In the genomic region with DNA sequence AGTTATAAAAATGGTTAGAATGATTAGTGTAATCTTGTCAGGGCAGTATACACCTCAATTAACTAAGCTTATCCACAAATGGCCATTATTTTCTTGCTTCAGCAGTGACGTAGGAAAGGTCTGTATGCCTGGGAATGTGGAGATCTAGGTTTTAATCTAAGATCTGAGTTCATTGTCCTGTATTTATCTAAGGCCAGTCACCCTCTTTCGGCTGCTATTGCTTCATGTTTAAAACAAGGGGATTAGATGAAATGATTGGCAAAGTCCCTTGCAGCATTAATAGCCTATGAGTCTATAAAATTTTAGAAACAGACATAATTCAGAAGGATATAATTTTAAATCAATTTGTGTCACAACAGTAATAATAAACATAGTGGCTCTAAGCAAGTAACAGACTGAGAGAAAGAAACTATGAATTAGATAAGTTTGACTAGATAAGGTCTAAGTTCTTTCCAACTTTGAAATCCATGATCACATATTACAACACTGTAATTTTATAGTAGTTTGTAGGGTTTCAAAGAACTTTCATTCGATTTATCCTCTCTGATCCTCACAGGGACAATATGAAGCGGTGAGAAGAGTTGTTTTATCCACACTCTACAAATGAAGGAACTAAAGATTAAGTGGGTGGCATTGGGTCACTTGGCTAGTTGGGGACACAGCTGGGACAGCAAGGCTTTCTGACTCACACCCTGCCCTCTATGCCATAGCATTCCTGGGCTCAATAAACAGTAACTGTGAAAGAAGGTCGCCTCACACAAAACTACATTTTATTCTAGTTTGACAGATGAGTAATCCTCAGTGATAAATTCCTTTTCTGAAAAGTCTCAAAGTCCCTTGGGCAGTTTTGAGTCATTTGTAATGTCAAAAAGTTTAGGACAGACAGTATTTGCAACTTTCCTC, we compare ENCODE assay signal across 9 cellular contexts.
A peak's percentile ranks its signal among the peaks of the same experiment; 100 is the strongest.
DNase-seq lines count a peak whose midpoint lies in the region; ATAC-seq and TF ChIP-seq lines count a peak whose summit lies in the region.
"Had no signal": no experiment of that assay in that cellular context is flagged by ENCODE, and none has a peak within 500 bp of the region (broad histone marks: within the 10 kb centered on the region; RNA-seq: fewer than 3 reads in every experiment).

No MANE protein-coding gene starts in this region.

- no peaks in the 10 kb centered on the region for H3K9me3 Mint-ChIP-seq in endodermal cell
- H3K9me3 Mint-ChIP-seq: naive B cell had no signal

- in situ Hi-C loops in KBM-7 (cut with MboI; ENCODE audit: low pct_unique_long_range_greater_than_20kb, low sequenced_read_pairs) = no loop called here

- H3K27ac ChIP-seq in endodermal cell (ENCODE audit: low read depth, low read length) (no peak overlapping the region), neuronal stem cell (replicated peaks; ENCODE audit: low read length) (peak overlapping the region; percentile 4)

- no peak for TF ChIP-seq CTCF in endodermal cell (conservative IDR thresholded peaks at IDR 0.05)

- peak overlapping the region; percentile 69 for H2AFZ ChIP-seq in neuronal stem cell (ENCODE audit: low read length)

- no peaks in the 10 kb centered on the region for H3K27me3 Mint-ChIP-seq in endodermal cell (ENCODE audit: insufficient read depth)

- H4K8ac ChIP-seq in neuronal stem cell (ENCODE audit: low read depth, low read length) = no peak overlapping the region

- no peak overlapping the region for H2AK5ac ChIP-seq in neuronal stem cell (ENCODE audit: low read depth, low read length)

- no peak overlapping the region for H3K4ac ChIP-seq in neuronal stem cell (ENCODE audit: low read length)

- H3K27me3 ChIP-seq in endodermal cell (ENCODE audit: control insufficient read depth, insufficient read depth, low read length, poor library complexity, severe bottlenecking) (no peaks in the 10 kb centered on the region), neuronal stem cell (ENCODE audit: control insufficient read depth in 3 of 3, insufficient read depth in 3 of 3, low read depth in 1 of 3, low read length in 3 of 3) (no peaks in the 10 kb centered on the region)

- DNase-seq in GM04503 (ENCODE audit: low read depth) (peak; percentile 31), M059J (ENCODE audit: low read depth) (peak; percentile 96), endodermal cell (no peak), neuronal stem cell (ENCODE audit: low spot score) (no peak), KBM-7 (no peak), medulla oblongata (ENCODE audit: extremely low spot score) (no peak), NCI-H1417 (lab: John Stamatoyannopoulos, UW) (no peak)
- DNase-seq: naive B cell had no signal

- H3K9me3 ChIP-seq in endodermal cell (ENCODE audit: control insufficient read depth, low read length) (no peaks in the 10 kb centered on the region), neuronal stem cell (replicated peaks in 1 of 2; ENCODE audit: control insufficient read depth in 2 of 2, insufficient read depth in 1 of 2, low read depth in 1 of 2, low read length in 2 of 2) (no peaks in the 10 kb centered on the region)

- H2BK5ac ChIP-seq in neuronal stem cell (ENCODE audit: low read length) = no peak overlapping the region

- H3K4me3 Mint-ChIP-seq in endodermal cell = no peak overlapping the region
- H3K4me3 Mint-ChIP-seq: naive B cell had no signal

- no peak overlapping the region for H3K9ac ChIP-seq in endodermal cell (ENCODE audit: extremely low read depth, low read length, poor library complexity, severe bottlenecking)
- H3K9ac ChIP-seq in neuronal stem cell (ENCODE audit: low read depth, low read length, poor library complexity) = no peak overlapping the region

- no peak overlapping the region for H3K4me2 ChIP-seq in neuronal stem cell (ENCODE audit: insufficient read depth, low read length, poor library complexity, severe bottlenecking)

- peak overlapping the region; percentile 80 for H3K27ac Mint-ChIP-seq in endodermal cell

- no peak overlapping the region for H2BK120ac ChIP-seq in neuronal stem cell (ENCODE audit: low read depth, low read length)

- H3K23ac ChIP-seq in neuronal stem cell (ENCODE audit: low read depth, low read length, poor library complexity) = no peak overlapping the region

- no peaks in the 10 kb centered on the region for H3K79me1 ChIP-seq in neuronal stem cell (ENCODE audit: low read depth, low read length)

- no peak overlapping the region for H3K4me3 ChIP-seq in endodermal cell (ENCODE audit: low read length)
- no peak overlapping the region for H3K4me3 ChIP-seq in neuronal stem cell (ENCODE audit: low read length in 2 of 2)

- 67 to 78% methylated on average over 1 to 4 of the region's 5 CpGs for WGBS in endodermal cell (ENCODE audit: insufficient coverage in 1 of 2, insufficient read length in 1 of 2), 2 experiments
- no CpG with 5 or more reads among the region's 5 CpGs for WGBS in neuronal stem cell (ENCODE audit: extremely low coverage in 2 of 2, insufficient read length in 2 of 2, insufficient replicate concordance in 1 of 2), 2 donors

- H3K36me3 ChIP-seq in endodermal cell (ENCODE audit: control insufficient read depth, insufficient read depth, low read length) = no peaks in the 10 kb centered on the region
- H3K36me3 ChIP-seq in neuronal stem cell (replicated peaks in 1 of 2; ENCODE audit: control insufficient read depth in 2 of 2, insufficient read depth in 2 of 2, low read length in 2 of 2) = no peaks in the 10 kb centered on the region

- ATAC-seq in HG02610 (IDR thresholded peaks at IDR 0.05; ENCODE audit: unreplicated experiment) = no peak

- H4K91ac ChIP-seq in neuronal stem cell (ENCODE audit: low read depth, low read length, poor library complexity) = no peak overlapping the region

- no peak overlapping the region for H2BK15ac ChIP-seq in neuronal stem cell (ENCODE audit: low read length)

- peaks cover 17% of the 10 kb centered on the region for H3K4me1 Mint-ChIP-seq in endodermal cell
- H3K4me1 Mint-ChIP-seq: naive B cell had no signal

- H3K14ac ChIP-seq in neuronal stem cell (ENCODE audit: low read length) = no peak overlapping the region

- H3K18ac ChIP-seq in neuronal stem cell (ENCODE audit: low read length) = no peak overlapping the region

- no peaks in the 10 kb centered on the region for H3K36me3 Mint-ChIP-seq in endodermal cell (ENCODE audit: low read depth)
- H3K36me3 Mint-ChIP-seq: naive B cell had no signal

- H3K4me1 ChIP-seq in endodermal cell (ENCODE audit: control insufficient read depth, insufficient read depth, low read length) (peaks cover 16% of the 10 kb centered on the region), neuronal stem cell (ENCODE audit: control insufficient read depth in 2 of 2, insufficient read depth in 1 of 2, low read depth in 1 of 2, low read length in 2 of 2) (peaks cover 6 to 7% of the 10 kb centered on the region in 2 donors)

- no peak overlapping the region for H2BK12ac ChIP-seq in neuronal stem cell (ENCODE audit: low read length)

Comparison
In these comparisons a context has a peak if more than half of its experiments do, and no peak if none do; other contexts are left out.
1. DNase-seq: peak in GM04503 (single experiment) and M059J (single experiment); none in endodermal cell (single experiment), neuronal stem cell (single experiment), KBM-7 (single experiment), medulla oblongata (single experiment) and NCI-H1417 (0 of 3).